In genomic region chr3:49511631-49512030, GRCh38 we compare ENCODE assay signal across 9 cellular contexts.
"Had no signal": no experiment of that assay in that cellular context is flagged by ENCODE, and none has a peak within 500 bp of the region (broad histone marks: within the 10 kb centered on the region; RNA-seq: fewer than 3 reads in every experiment).

No MANE protein-coding gene starts in this region.

- ATAC-seq: HCT116, K562 had no signal

- DNase-seq: GM23248, GOT3, H7, HFFc6, IMR-90 had no signal

- H3K9ac ChIP-seq: GM23248 had no signal

- H3K9me3 ChIP-seq: HAP-1 had no signal

- H3K27ac ChIP-seq: GM23248, HL-60 had no signal

- H3K4me3 ChIP-seq: GM23248, HAP-1, K562 had no signal

- H2AFZ ChIP-seq: GM23248 had no signal
